20 cellular contexts compared by ENCODE assay signal in genomic region chr3:13716540-13717221, GRCh38.
A peak's percentile ranks its signal among the peaks of the same experiment; 100 is the strongest.
DNase-seq lines count a peak whose midpoint lies in the region; ATAC-seq and TF ChIP-seq lines count a peak whose summit lies in the region.
"Had no signal": no experiment of that assay in that cellular context is flagged by ENCODE, and none has a peak within 500 bp of the region (broad histone marks: within the 10 kb centered on the region; RNA-seq: fewer than 3 reads in every experiment).

No MANE protein-coding gene starts in this region.

- POLR2A ChIA-PET in HEK293 (lab: Yijun Ruan, JAX) = no interaction called here

- CTCF ChIA-PET in HEK293 (lab: Yijun Ruan, JAX) = no interaction called here

- H3K27ac ChIP-seq in right atrium auricular region (no peak overlapping the region), left ventricle myocardium inferior (replicated peaks) (no peak overlapping the region), HEK293 (ENCODE audit: extremely low read depth, low read depth, low read length) (no peak overlapping the region), testis (no peak overlapping the region)
- H3K27ac ChIP-seq: epithelial cell of prostate, GM23248, tibial nerve had no signal

- in situ Hi-C loops in G401 (cut with HindIII; ENCODE audit: low sequenced_read_pairs) = no loop called here

- 84 to 86% methylated on average over 7 of the region's 7 CpGs for WGBS in testis, 2 donors

- H3K9me3 ChIP-seq in right atrium auricular region = no peaks in the 10 kb centered on the region
- peaks cover 8% of the 10 kb centered on the region for H3K9me3 ChIP-seq in left ventricle myocardium inferior (replicated peaks)
- no peaks in the 10 kb centered on the region for H3K9me3 ChIP-seq in HEK293 (ENCODE audit: control insufficient read depth, insufficient read depth, low read depth, low read length)
- H3K9me3 ChIP-seq in testis = no peaks in the 10 kb centered on the region

- H3K27me3 ChIP-seq in right atrium auricular region (no peaks in the 10 kb centered on the region), left ventricle myocardium inferior (ENCODE audit: low read depth) (peaks cover 28% of the 10 kb centered on the region), testis (no peaks in the 10 kb centered on the region)
- H3K27me3 ChIP-seq: tibial nerve had no signal

- TF ChIP-seq CTCF in right atrium auricular region (IDR thresholded peaks at IDR 0.05) = no peak
- TF ChIP-seq CTCF in left ventricle myocardium inferior (IDR thresholded peaks at IDR 0.05; ENCODE audit: borderline replicate concordance) = no peak
- no peak for TF ChIP-seq CTCF in HEK293 (tag by site-specific recombination; IDR thresholded peaks at IDR 0.05)
- TF ChIP-seq CTCF in testis (IDR thresholded peaks at IDR 0.05) = no peak

- DNase-seq in right atrium auricular region (ENCODE audit: low spot score) (peak; percentile 49), left ventricle myocardium inferior (no peak), islet precursor cell (peak; percentile 44), testis (peak; percentile 3), G401 (ENCODE audit: low spot score) (no peak)
- no peak for DNase-seq in activated effector memory CD4-positive, alpha-beta T cell treated with Interleukin-2 at 50 U/mL for 16 hours
- DNase-seq: activated naive CD8-positive, alpha-beta T cell treated with anti-CD3 and anti-CD28 coated beads for 36 hours; CD4-positive, CD25-positive, alpha-beta regulatory T cell; GM23248; left cardiac atrium; naive thymus-derived CD4-positive, alpha-beta T cell; NCI-H146; NCI-H510A; PC-3; SHP77 treated with DMSO at 0.1 percent for 48 hours had no signal

- no peak overlapping the region for H3K4me3 ChIP-seq in right atrium auricular region
- H3K4me3 ChIP-seq in left ventricle myocardium inferior = no peak overlapping the region
- H3K4me3 ChIP-seq in HEK293 (ENCODE audit: low read depth, low read length) = no peak overlapping the region
- H3K4me3 ChIP-seq in testis = no peak overlapping the region
- H3K4me3 ChIP-seq: GM23248, tibial nerve had no signal

- no peak for ATAC-seq in HG02852 (IDR thresholded peaks at IDR 0.05; ENCODE audit: unreplicated experiment)
- ATAC-seq: activated T-helper 17 cell treated with anti-CD3 and anti-CD28 coated beads, Interleukin-2, amount 50 U/mL, for 72 hours; left cardiac atrium; naive thymus-derived CD4-positive, alpha-beta T cell; PC-3 had no signal

- intact Hi-C loops in left ventricle myocardium inferior (cut with micrococcal nuclease) = no loop called here
- intact Hi-C loops in testis (cut with DNase I; ENCODE audit: low total_unique reads) = no loop called here

- H3K4me1 ChIP-seq in right atrium auricular region (no peaks in the 10 kb centered on the region), left ventricle myocardium inferior (no peaks in the 10 kb centered on the region), HEK293 (ENCODE audit: control insufficient read depth, insufficient read depth, low read length) (no peaks in the 10 kb centered on the region), testis (no peaks in the 10 kb centered on the region)
- H3K4me1 ChIP-seq: tibial nerve had no signal

- TF ChIP-seq POLR2A in testis (IDR thresholded peaks at IDR 0.05) = no peak

- H3K36me3 ChIP-seq in right atrium auricular region (no peaks in the 10 kb centered on the region), left ventricle myocardium inferior (no peaks in the 10 kb centered on the region), HEK293 (ENCODE audit: control insufficient read depth in 2 of 2, insufficient read depth in 1 of 2, low read length in 2 of 2) (no peaks in the 10 kb centered on the region), testis (ENCODE audit: low read depth, missing control alignments) (no peaks in the 10 kb centered on the region)
- H3K36me3 ChIP-seq: tibial nerve had no signal

TF ChIP-seq in HEK293, 187 proteins besides CTCF, POLR2A, EP300 and RAD21:
- no peak for TF ChIP-seq INSM2 (tag by site-specific recombination; IDR thresholded peaks at IDR 0.05)
- TF ChIP-seq ZNF112 (tag by site-specific recombination; IDR thresholded peaks at IDR 0.05) = no peak
- TF ChIP-seq ZNF621 (tag by site-specific recombination; IDR thresholded peaks at IDR 0.05) = no peak
- TF ChIP-seq MZF1 (tag by site-specific recombination; IDR thresholded peaks at IDR 0.05; ENCODE audit: borderline replicate concordance) = no peak
- TF ChIP-seq ELK4 (IDR thresholded peaks at IDR 0.05; ENCODE audit: borderline replicate concordance, low read depth, low read length) = no peak
- 0 out of 2 replicates have a peak, but pooled peaks have one; percentile 50 for TF ChIP-seq ZFP3 (tag by site-specific recombination; IDR thresholded peaks at IDR 0.05; ENCODE audit: low read depth)
- no peak for TF ChIP-seq ZNF629 (tag by site-specific recombination; IDR thresholded peaks at IDR 0.05)
- no peak for TF ChIP-seq ZNF610 (tag by site-specific recombination; IDR thresholded peaks at IDR 0.05; ENCODE audit: borderline replicate concordance)
- TF ChIP-seq ZNF701 (tag by site-specific recombination; IDR thresholded peaks at IDR 0.05) = 0 out of 2 replicates have a peak, but pooled peaks have one; percentile 26
- TF ChIP-seq ZFP41 (tag by site-specific recombination; IDR thresholded peaks at IDR 0.05; ENCODE audit: borderline replicate concordance) = no peak
- no peak for TF ChIP-seq ZNF148 (tag by site-specific recombination; IDR thresholded peaks at IDR 0.05; ENCODE audit: borderline replicate concordance)
- no peak for TF ChIP-seq ATF2 (tag by site-specific recombination; IDR thresholded peaks at IDR 0.05; ENCODE audit: low read depth)
- TF ChIP-seq ZNF223 (tag by site-specific recombination; IDR thresholded peaks at IDR 0.05) = no peak
- no peak for TF ChIP-seq ZEB2 (tag by site-specific recombination; IDR thresholded peaks at IDR 0.05)

Comparison
In these comparisons a context has a peak if more than half of its experiments do, and no peak if none do; other contexts are left out.
1. DNase-seq: peak in right atrium auricular region (single experiment), islet precursor cell (single experiment) and testis (single experiment); none in left ventricle myocardium inferior (single experiment), G401 (single experiment) and activated effector memory CD4-positive, alpha-beta T cell treated with Interleukin-2 at 50 U/mL for 16 hours (single experiment).